Comparison of ENCODE assay signal across 1 cellular context in the genomic region with DNA sequence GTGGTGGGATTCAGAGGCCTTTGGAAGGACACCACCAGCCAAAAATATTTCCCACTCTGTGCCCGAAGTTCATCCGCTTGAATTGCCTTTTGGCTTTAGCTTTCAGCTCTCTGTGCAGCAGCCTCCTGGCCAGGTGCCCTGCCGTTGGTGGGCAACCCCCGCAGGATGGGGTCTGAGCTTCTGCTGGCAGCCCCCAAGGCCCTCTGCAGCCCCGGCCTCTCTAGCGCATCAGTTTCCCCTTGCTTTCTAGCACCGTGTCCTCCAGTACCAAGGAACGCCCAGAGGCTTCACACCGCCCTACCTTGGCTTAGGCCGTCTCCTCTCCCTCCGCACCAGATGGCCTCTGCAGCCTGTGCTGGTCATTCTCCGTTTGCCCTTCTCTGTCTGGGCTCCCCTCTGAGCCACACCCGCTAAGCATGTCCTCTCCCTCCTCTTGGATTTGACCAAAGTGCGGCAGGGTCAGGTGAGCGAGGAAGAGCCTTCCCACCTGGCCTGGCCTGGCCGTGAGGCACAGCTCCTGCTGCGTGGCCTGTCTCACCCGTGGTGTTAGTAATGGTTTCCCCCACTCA.
TF ChIP-seq lines count a peak whose summit lies in the region.

No MANE protein-coding gene starts in this region.

TF ChIP-seq in GM23338, 12 proteins besides CTCF, POLR2A, EP300 and RAD21:
- TF ChIP-seq ZNF462 (CRISPR knock-in tag; IDR thresholded peaks at IDR 0.05), result no peak
- TF ChIP-seq POLR2AphosphoS5 (IDR thresholded peaks at IDR 0.05; ENCODE audit: low read depth), result no peak
- TF ChIP-seq STAT1 (IDR thresholded peaks at IDR 0.05; ENCODE audit: unreplicated experiment), result no peak
- no peak for TF ChIP-seq EZH2phosphoT487 (IDR thresholded peaks at IDR 0.05; ENCODE audit: unreplicated experiment)
- TF ChIP-seq ZNF331 (CRISPR knock-in tag; IDR thresholded peaks at IDR 0.05; ENCODE audit: low read depth), result no peak
- TF ChIP-seq NANOG (IDR thresholded peaks at IDR 0.05; ENCODE audit: borderline replicate concordance), result no peak
- no peak for TF ChIP-seq CREB1 (CRISPR knock-in tag; IDR thresholded peaks at IDR 0.05; ENCODE audit: low read depth)
- TF ChIP-seq, protein P1, sequence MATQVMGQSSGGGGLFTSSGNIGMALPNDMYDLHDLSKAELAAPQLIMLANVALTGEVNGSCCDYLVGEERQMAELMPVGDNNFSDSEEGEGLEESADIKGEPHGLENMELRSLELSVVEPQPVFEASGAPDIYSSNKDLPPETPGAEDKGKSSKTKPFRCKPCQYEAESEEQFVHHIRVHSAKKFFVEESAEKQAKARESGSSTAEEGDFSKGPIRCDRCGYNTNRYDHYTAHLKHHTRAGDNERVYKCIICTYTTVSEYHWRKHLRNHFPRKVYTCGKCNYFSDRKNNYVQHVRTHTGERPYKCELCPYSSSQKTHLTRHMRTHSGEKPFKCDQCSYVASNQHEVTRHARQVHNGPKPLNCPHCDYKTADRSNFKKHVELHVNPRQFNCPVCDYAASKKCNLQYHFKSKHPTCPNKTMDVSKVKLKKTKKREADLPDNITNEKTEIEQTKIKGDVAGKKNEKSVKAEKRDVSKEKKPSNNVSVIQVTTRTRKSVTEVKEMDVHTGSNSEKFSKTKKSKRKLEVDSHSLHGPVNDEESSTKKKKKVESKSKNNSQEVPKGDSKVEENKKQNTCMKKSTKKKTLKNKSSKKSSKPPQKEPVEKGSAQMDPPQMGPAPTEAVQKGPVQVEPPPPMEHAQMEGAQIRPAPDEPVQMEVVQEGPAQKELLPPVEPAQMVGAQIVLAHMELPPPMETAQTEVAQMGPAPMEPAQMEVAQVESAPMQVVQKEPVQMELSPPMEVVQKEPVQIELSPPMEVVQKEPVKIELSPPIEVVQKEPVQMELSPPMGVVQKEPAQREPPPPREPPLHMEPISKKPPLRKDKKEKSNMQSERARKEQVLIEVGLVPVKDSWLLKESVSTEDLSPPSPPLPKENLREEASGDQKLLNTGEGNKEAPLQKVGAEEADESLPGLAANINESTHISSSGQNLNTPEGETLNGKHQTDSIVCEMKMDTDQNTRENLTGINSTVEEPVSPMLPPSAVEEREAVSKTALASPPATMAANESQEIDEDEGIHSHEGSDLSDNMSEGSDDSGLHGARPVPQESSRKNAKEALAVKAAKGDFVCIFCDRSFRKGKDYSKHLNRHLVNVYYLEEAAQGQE (IDR thresholded peaks at IDR 0.05; ENCODE audit: unreplicated experiment), result no peak
- TF ChIP-seq EZH2 (IDR thresholded peaks at IDR 0.05; ENCODE audit: low read depth, unreplicated experiment), result no peak
